Comparison of ENCODE assay signal across 29 cellular contexts in the genomic region with DNA sequence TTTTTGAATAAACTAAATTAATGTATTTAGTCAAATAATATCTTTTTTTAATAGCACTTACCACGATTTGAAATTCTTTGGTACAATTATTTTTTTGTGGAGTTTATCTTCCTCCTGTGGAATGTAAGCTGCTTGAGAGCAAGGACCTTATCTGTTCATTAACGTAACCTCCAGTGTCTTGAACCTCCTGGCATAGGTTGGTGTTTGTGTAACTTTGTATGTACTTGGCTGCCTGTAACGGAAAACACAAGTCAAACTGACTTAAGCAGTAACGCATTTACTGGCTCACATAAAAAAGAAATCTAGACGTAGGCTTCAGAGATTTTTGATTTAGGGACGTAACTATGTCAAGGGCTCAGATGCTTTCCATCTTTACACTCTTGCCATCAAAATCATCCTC. TPM values are rescaled to one million over a fixed set of nuclear protein-coding genes. Genes with fewer than 3 reads are reported as not detected.
DNase-seq lines count a peak whose midpoint lies in the region; ATAC-seq, FAIRE-seq and TF ChIP-seq lines count a peak whose summit lies in the region.
"Had no signal": no experiment of that assay in that cellular context is flagged by ENCODE, and none has a peak within 500 bp of the region (broad histone marks: within the 10 kb centered on the region; RNA-seq: fewer than 3 reads in every experiment).

No MANE protein-coding gene starts in this region.

- TF ChIP-seq POLR2A in GM12891 (IDR thresholded peaks at IDR 0.05; ENCODE audit: low read depth, low read length): no peak

- H3K27me3 ChIP-seq in left ventricle myocardium inferior (ENCODE audit: low read depth): no peaks in the 10 kb centered on the region
- no peaks in the 10 kb centered on the region for H3K27me3 ChIP-seq in fibroblast of lung (ENCODE audit: control insufficient read depth, insufficient read depth, low read length)
- H3K27me3 ChIP-seq: esophagus squamous epithelium, SJSA1 had no signal

- H3K4me1 ChIP-seq in left ventricle myocardium inferior: peaks cover 64% of the 10 kb centered on the region
- H3K4me1 ChIP-seq in fibroblast of lung (ENCODE audit: control insufficient read depth, extremely low read depth, insufficient read depth, low read length): peaks cover 3% of the 10 kb centered on the region
- H3K4me1 ChIP-seq: SJSA1 had no signal

- peaks cover 26% of the 10 kb centered on the region for H3K4me1 Mint-ChIP-seq in neural crest cell

- H2AFZ ChIP-seq in fibroblast of lung (ENCODE audit: low read length): no peak overlapping the region
- H2AFZ ChIP-seq: GM23248 had no signal

- peaks cover 61% of the 10 kb centered on the region for H3K79me2 ChIP-seq in fibroblast of lung (ENCODE audit: control insufficient read depth, insufficient read depth, low read length)

- H3K36me3 Mint-ChIP-seq in neural crest cell (ENCODE audit: low read depth): peaks cover 10% of the 10 kb centered on the region

- H3K4me3 Mint-ChIP-seq in neural crest cell: no peak overlapping the region
- H3K4me3 Mint-ChIP-seq: activated naive CD8-positive, alpha-beta T cell; natural killer cell had no signal

- intact Hi-C loops in left ventricle myocardium inferior (cut with micrococcal nuclease) (no loop called here), Right ventricle myocardium inferior (cut with DNase I) (no loop called here)

- H3K4me2 ChIP-seq in fibroblast of lung (ENCODE audit: extremely low read depth, insufficient read depth, low read length): no peak overlapping the region

- H3K9me3 Mint-ChIP-seq in neural crest cell: peaks cover 10% of the 10 kb centered on the region
- H3K9me3 Mint-ChIP-seq: natural killer cell had no signal

- peak overlapping the region; percentile 57 for H3K27ac ChIP-seq in left ventricle myocardium inferior (replicated peaks)
- H3K27ac ChIP-seq in fibroblast of lung (ENCODE audit: insufficient read depth, low read length): no peak overlapping the region
- H3K27ac ChIP-seq: GM23248, SJSA1, VCaP had no signal

- no peak for FAIRE-seq in GM12891 (lab: Jason Lieb, UNC)
- FAIRE-seq: A204.1 had no signal

- DNase-seq in left ventricle myocardium inferior (no peak), Right ventricle myocardium inferior (ENCODE audit: missing footprints) (no peak), fibroblast of lung (ENCODE audit: low read depth in 2 of 2) (peak; percentile 24 to 34), neural crest cell (ENCODE audit: low read depth, low spot score) (no peak), GM12891 (ENCODE audit: insufficient read length, low spot score) (no peak), HuH-7.5 (ENCODE audit: low spot score) (no peak)
- DNase-seq in stimulated activated CD4-positive, alpha-beta T cell treated with anti-CD3 and anti-CD28 coated beads, Interleukin-15, amount 100 ng/mL, for 24 hours: no peak
- DNase-seq: activated CD4-positive, alpha-beta T cell treated with anti-CD3 and anti-CD28 coated beads for 48 hours; aorta; dermis blood vessel endothelial cell; DMS79 treated with DMSO at 0.1 percent for 48 hours; esophagus squamous epithelium; GF-D8; islet precursor cell; midbrain; natural killer cell; NCI-H1048; NCI-H2107; NCI-H446; NCI-H748 treated with DMSO at 0.1 percent for 48 hours; stimulated activated naive CD4-positive, alpha-beta T cell; T1000 had no signal

- H4K20me1 ChIP-seq in fibroblast of lung (ENCODE audit: control insufficient read depth, extremely low read depth, insufficient read depth, low read length): no peaks in the 10 kb centered on the region

- ATAC-seq in Right ventricle myocardium inferior: no peak
- no peak for ATAC-seq in HG02852 (IDR thresholded peaks at IDR 0.05; ENCODE audit: unreplicated experiment)
- ATAC-seq: natural killer cell had no signal

- H3K9me3 ChIP-seq in left ventricle myocardium inferior (replicated peaks): peaks cover 9% of the 10 kb centered on the region
- no peaks in the 10 kb centered on the region for H3K9me3 ChIP-seq in fibroblast of lung (ENCODE audit: control insufficient read depth, insufficient read depth, low read depth, low read length)
- H3K9me3 ChIP-seq: esophagus squamous epithelium, SJSA1 had no signal

- no peak for TF ChIP-seq CTCF in left ventricle myocardium inferior (IDR thresholded peaks at IDR 0.05; ENCODE audit: borderline replicate concordance)
- no peak for TF ChIP-seq CTCF in fibroblast of lung (conservative IDR thresholded peaks at IDR 0.05 in 1 of 2, IDR thresholded peaks at IDR 0.05 in 1 of 2; ENCODE audit: low read depth in 1 of 2, low read length in 2 of 2)
- no peak for TF ChIP-seq CTCF in neural crest cell (conservative IDR thresholded peaks at IDR 0.05)

- no peaks in the 10 kb centered on the region for H3K27me3 Mint-ChIP-seq in neural crest cell (ENCODE audit: low read depth)

- H3K36me3 ChIP-seq in left ventricle myocardium inferior (no peaks in the 10 kb centered on the region), fibroblast of lung (ENCODE audit: control insufficient read depth, insufficient read depth, low read length) (no peaks in the 10 kb centered on the region)
- H3K36me3 ChIP-seq: esophagus squamous epithelium, SJSA1 had no signal

- H3K27ac Mint-ChIP-seq in neural crest cell (ENCODE audit: unreplicated experiment): peak overlapping the region; percentile 83
- H3K27ac Mint-ChIP-seq: activated naive CD8-positive, alpha-beta T cell; natural killer cell had no signal

- H3K9ac ChIP-seq in fibroblast of lung (ENCODE audit: insufficient read depth, low read length): no peak overlapping the region
- H3K9ac ChIP-seq: GM23248 had no signal

- no peak overlapping the region for H3K4me3 ChIP-seq in left ventricle myocardium inferior
- no peak overlapping the region for H3K4me3 ChIP-seq in fibroblast of lung (replicated peaks in 1 of 4; ENCODE audit: control extremely low read depth in 1 of 4, insufficient read depth in 1 of 4, low read depth in 3 of 4, low read length in 4 of 4)
- H3K4me3 ChIP-seq: esophagus squamous epithelium, GM23248, SJSA1, skin epidermis had no signal

TF ChIP-seq in GM12891, 5 proteins besides CTCF, POLR2A, EP300 and RAD21:
- TF ChIP-seq TAF1 (IDR thresholded peaks at IDR 0.05; ENCODE audit: low read depth, low read length) (no peak), POU2F2 (IDR thresholded peaks at IDR 0.05; ENCODE audit: low read depth, low read length) (no peak), PAX5 (IDR thresholded peaks at IDR 0.05; ENCODE audit: insufficient read depth, low read length, severe bottlenecking) (no peak), POLR2AphosphoS5 (IDR thresholded peaks at IDR 0.05; ENCODE audit: low read depth, low read length) (no peak), SPI1 (IDR thresholded peaks at IDR 0.05; ENCODE audit: low read depth, low read length) (no peak)

RNA-seq across cellular contexts. Expression of a gene that starts 56.1 kb away (rescaled TPM):
- total RNA-seq in left ventricle myocardium inferior (92.9 TPM), Right ventricle myocardium inferior (81.7 TPM), fibroblast of lung (107 and 141 TPM in 2 replicates), neural crest cell (66.1 and 66.2 TPM in 2 replicates)
- 52.7 and 63.1 TPM in 2 replicates for polyA plus RNA-seq in fibroblast of lung
- polyA plus RNA-seq in fibroblast of lung (2012): 46.9 and 58.5 TPM in 2 replicates
- polyA minus RNA-seq in fibroblast of lung (ENCODE audit: low replicate concordance): 46.8 and 57.9 TPM in 2 replicates
- polyA plus RNA-seq in GM12891 (2012; ENCODE audit: low read depth, missing spikeins): 12.9 TPM

Comparison
In these comparisons a context has a peak if more than half of its experiments do, and no peak if none do; other contexts are left out.
1. DNase-seq: peak in fibroblast of lung (2 of 2); none in left ventricle myocardium inferior (single experiment), Right ventricle myocardium inferior (single experiment), neural crest cell (single experiment), GM12891 (single experiment), HuH-7.5 (single experiment) and stimulated activated CD4-positive, alpha-beta T cell treated with anti-CD3 and anti-CD28 coated beads, Interleukin-15, amount 100 ng/mL, for 24 hours (single experiment).